16 cellular contexts compared by ENCODE assay signal in genomic region chr1:229001467-229001866, GRCh38.
DNase-seq lines count a peak whose midpoint lies in the region; ATAC-seq, FAIRE-seq and TF ChIP-seq lines count a peak whose summit lies in the region.
"Had no signal": no experiment of that assay in that cellular context is flagged by ENCODE, and none has a peak within 500 bp of the region (broad histone marks: within the 10 kb centered on the region; RNA-seq: fewer than 3 reads in every experiment).

No MANE protein-coding gene starts in this region.

- 0 out of 2 replicates have a peak overlapping the region, but pooled peaks have one; percentile 3 for H3K27ac ChIP-seq in 22Rv1
- H3K27ac ChIP-seq in naive thymus-derived CD4-positive, alpha-beta T cell (ENCODE audit: low read depth, low read length) = no peak overlapping the region

- peak; percentile 20 for ATAC-seq in naive thymus-derived CD4-positive, alpha-beta T cell
- no peak for ATAC-seq in GM19395 (IDR thresholded peaks at IDR 0.05; ENCODE audit: unreplicated experiment)
- ATAC-seq: Panc1, SK-N-SH treated with all-trans-retinoic acid at 6 μM for 48 hours had no signal

- no peaks in the 10 kb centered on the region for H3K36me3 ChIP-seq in bronchial epithelial cell (ENCODE audit: control insufficient read depth, insufficient read depth, low read length)
- no peaks in the 10 kb centered on the region for H3K36me3 ChIP-seq in naive thymus-derived CD4-positive, alpha-beta T cell (ENCODE audit: control insufficient read depth in 2 of 3, insufficient read depth in 3 of 3, low read length in 3 of 3)

- H3K27me3 Mint-ChIP-seq in naive thymus-derived CD4-positive, alpha-beta T cell = no peaks in the 10 kb centered on the region

- intact Hi-C loops in naive thymus-derived CD4-positive, alpha-beta T cell (cut with micrococcal nuclease) = no loop called here

- peaks cover 3 to 23% (median 14%) of the 10 kb centered on the region in 7 donors for H3K4me1 Mint-ChIP-seq in naive thymus-derived CD4-positive, alpha-beta T cell
- H3K4me1 Mint-ChIP-seq: B cell had no signal

- FAIRE-seq in bronchial epithelial cell (lab: Jason Lieb, UNC) = no peak

- peak overlapping the region in 4 of 9 donors; percentile 2 to 32 (median 26) for H3K27ac Mint-ChIP-seq in naive thymus-derived CD4-positive, alpha-beta T cell
- H3K27ac Mint-ChIP-seq: B cell had no signal

- H3K36me3 Mint-ChIP-seq in naive thymus-derived CD4-positive, alpha-beta T cell = no peaks in the 10 kb centered on the region
- H3K36me3 Mint-ChIP-seq: CD8-positive, alpha-beta memory T cell had no signal

- H3K4me3 Mint-ChIP-seq in naive thymus-derived CD4-positive, alpha-beta T cell = peak overlapping the region in 1 of 10 donors; percentile 1
- H3K4me3 Mint-ChIP-seq: B cell; CD8-positive, alpha-beta memory T cell had no signal

- no peaks in the 10 kb centered on the region for H3K9me3 Mint-ChIP-seq in naive thymus-derived CD4-positive, alpha-beta T cell
- H3K9me3 Mint-ChIP-seq: CD8-positive, alpha-beta memory T cell had no signal

- POLR2A ChIA-PET in naive thymus-derived CD4-positive, alpha-beta T cell (lab: Charles Lee) = interaction anchor here (0.6 to 1.1 kb wide), 4 partner anchors 129 to 748 kb away, joined by 3 read pairs; no protein-coding TSS in a partner anchor

- H3K9me3 ChIP-seq in naive thymus-derived CD4-positive, alpha-beta T cell (ENCODE audit: control insufficient read depth in 2 of 3, low read length in 3 of 3) = no peaks in the 10 kb centered on the region

- H3K27me3 ChIP-seq in bronchial epithelial cell (ENCODE audit: control insufficient read depth, insufficient read depth, low read length) = no peaks in the 10 kb centered on the region
- no peaks in the 10 kb centered on the region for H3K27me3 ChIP-seq in naive thymus-derived CD4-positive, alpha-beta T cell (ENCODE audit: control insufficient read depth in 2 of 2, insufficient read depth in 2 of 2, low read length in 2 of 2)

- no peak overlapping the region for H3K4me3 ChIP-seq in bronchial epithelial cell (ENCODE audit: low read depth, low read length)
- no peak overlapping the region for H3K4me3 ChIP-seq in naive thymus-derived CD4-positive, alpha-beta T cell (ENCODE audit: low read length)

- DNase-seq in DMS53 (lab: John Stamatoyannopoulos, UW) (peak; percentile 61), bronchial epithelial cell (ENCODE audit: low read depth) (peak; percentile 5), cerebellum (ENCODE audit: low spot score) (no peak)
- peak in 4 of 9 donors; percentile 8 to 29 (median 26) for DNase-seq in naive thymus-derived CD4-positive, alpha-beta T cell
- DNase-seq in stimulated activated CD4-positive, alpha-beta T cell treated with anti-CD3 and anti-CD28 coated beads, Interleukin-4, amount 100 ng/mL, for 1 hour = no peak
- DNase-seq: ACHN; CD8-positive, alpha-beta memory T cell; Karpas-422; NCI-H2029 treated with DMSO at 0.1 percent for 48 hours; NCI-H526 treated with DMSO at 0.1 percent for 48 hours; SHP77 had no signal

- H3K4me1 ChIP-seq in naive thymus-derived CD4-positive, alpha-beta T cell (ENCODE audit: control insufficient read depth in 2 of 2, insufficient read depth in 2 of 2, low read length in 2 of 2) = peaks cover 4 to 5% of the 10 kb centered on the region in 2 donors

- TF ChIP-seq CTCF in 22Rv1 (IDR thresholded peaks at IDR 0.05) (no peak), bronchial epithelial cell (IDR thresholded peaks at IDR 0.05; ENCODE audit: insufficient read depth, low read length, severe bottlenecking) (no peak)

- CTCF ChIA-PET in naive thymus-derived CD4-positive, alpha-beta T cell (lab: Charles Lee) = interaction anchor here (0.6 kb wide), 1 partner anchor 89 kb away, joined by 3 read pairs; no protein-coding TSS in a partner anchor

Comparison
In these comparisons a context has a peak if more than half of its experiments do, and no peak if none do; other contexts are left out.
1. DNase-seq: peak in DMS53 (single experiment) and bronchial epithelial cell (single experiment); none in cerebellum (single experiment) and stimulated activated CD4-positive, alpha-beta T cell treated with anti-CD3 and anti-CD28 coated beads, Interleukin-4, amount 100 ng/mL, for 1 hour (single experiment).